31 cellular contexts compared by ENCODE assay signal in the genomic region with DNA sequence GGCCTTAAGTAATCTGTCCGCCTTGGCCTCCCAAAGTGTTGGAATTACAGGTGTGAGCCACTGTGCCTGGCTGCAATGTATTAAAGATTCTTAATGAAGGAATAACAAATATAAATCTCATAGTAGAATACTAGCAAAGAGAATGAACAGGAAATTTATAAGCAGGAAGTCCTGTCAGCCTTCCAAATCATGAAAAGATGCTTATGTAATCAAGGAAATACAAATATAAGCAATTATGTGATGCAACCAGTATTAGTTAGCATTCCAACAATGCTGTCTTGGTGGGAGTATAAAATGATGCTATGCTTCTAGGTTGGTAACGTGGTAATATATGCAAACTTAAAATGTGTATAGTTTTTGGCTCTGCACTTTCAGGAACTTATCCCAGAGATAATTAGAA.
DNase-seq lines count a peak whose midpoint lies in the region; ATAC-seq, FAIRE-seq and TF ChIP-seq lines count a peak whose summit lies in the region.
"Had no signal": no experiment of that assay in that cellular context is flagged by ENCODE, and none has a peak within 500 bp of the region (broad histone marks: within the 10 kb centered on the region; RNA-seq: fewer than 3 reads in every experiment).

No MANE protein-coding gene starts in this region.

- H3K27ac ChIP-seq in spleen (peak overlapping the region in 5 of 8 donors; percentile 28 to 54 (median 49)), transverse colon (no peak overlapping the region), substantia nigra (ENCODE audit: low read depth, low read length, poor library complexity, severe bottlenecking) (no peak overlapping the region)
- H3K27ac ChIP-seq: neural progenitor cell, sigmoid colon, thoracic aorta, uterus had no signal

- ATAC-seq in GM21737 (IDR thresholded peaks at IDR 0.05; ENCODE audit: unreplicated experiment) = no peak

- TF ChIP-seq POLR2A in spleen (IDR thresholded peaks at IDR 0.05) (no peak), transverse colon (IDR thresholded peaks at IDR 0.05) (no peak)

- H3K27me3 ChIP-seq in bronchial epithelial cell (ENCODE audit: control insufficient read depth, insufficient read depth, low read length) = no peaks in the 10 kb centered on the region
- no peaks in the 10 kb centered on the region for H3K27me3 ChIP-seq in spleen (replicated peaks in 1 of 7)
- H3K27me3 ChIP-seq in transverse colon = no peaks in the 10 kb centered on the region
- H3K27me3 ChIP-seq: neural progenitor cell, sigmoid colon, uterus had no signal

- FAIRE-seq in bronchial epithelial cell (lab: Jason Lieb, UNC) = no peak
- FAIRE-seq: colon, RCC 7860 had no signal

- intact Hi-C loops in spleen (cut with DNase I; ENCODE audit: low total_unique reads) (no loop called here), transverse colon (cut with DNase I; ENCODE audit: low total_unique reads) (no loop called here)

- H3K4me1 ChIP-seq in spleen (peaks cover 0 to 10% (median 0%) of the 10 kb centered on the region in 6 donors), transverse colon (no peaks in the 10 kb centered on the region)
- H3K4me1 ChIP-seq: neural progenitor cell, uterus had no signal

- peak; percentile 35 for DNase-seq in NCI-H748 (lab: John Stamatoyannopoulos, UW; ENCODE audit: unreplicated experiment)
- DNase-seq in NCI-H748 treated with DMSO at 0.1 percent for 48 hours (lab: John Stamatoyannopoulos, UW) = no peak
- peak; percentile 58 for DNase-seq in bronchial epithelial cell (ENCODE audit: low read depth)
- DNase-seq in fibroblast of mammary gland (ENCODE audit: low read depth) = peak; percentile 17
- no peak for DNase-seq in spleen
- no peak for DNase-seq in transverse colon
- no peak for DNase-seq in substantia nigra (lab: John Stamatoyannopoulos, UW)
- DNase-seq: 8988T; activated CD4-positive, alpha-beta T cell treated with anti-CD3 and anti-CD28 coated beads, Interleukin-2, amount 50 U/mL, for 48 hours; activated CD4-positive, CD25-positive, alpha-beta regulatory T cell; activated CD8-positive, alpha-beta memory T cell treated with anti-CD3 and anti-CD28 coated beads, Interleukin-2, amount 50 U/mL, for 4 hours; activated naive CD4-positive, alpha-beta T cell treated with anti-CD3 and anti-CD28 coated beads, Interleukin-2, amount 10 ng/mL, durations not matched to agents 7 days and 5 days; amygdala; CD4-positive, alpha-beta memory T cell; effector memory CD4-positive, alpha-beta T cell; EL; H7; kidney glomerular epithelial cell; NCI-H1105 treated with DMSO at 0.1 percent for 48 hours; NCI-H1930; NCI-H526; sigmoid colon; stimulated activated CD4-positive, alpha-beta T cell treated with anti-CD3 and anti-CD28 coated beads, Interleukin-15, amount 100 ng/mL, for 24 hours; stimulated activated naive CD4-positive, alpha-beta T cell; uterus had no signal

- H3K4me3 ChIP-seq in bronchial epithelial cell (ENCODE audit: low read depth, low read length) (no peak overlapping the region), fibroblast of mammary gland (ENCODE audit: control insufficient read depth, low read depth, low read length) (no peak overlapping the region), spleen (no peak overlapping the region), transverse colon (no peak overlapping the region)
- H3K4me3 ChIP-seq: lung, neural progenitor cell, sigmoid colon, thoracic aorta, uterus had no signal

- WGBS in spleen, 5 donors = 66 to 93% (median 78%) methylated on average over 2 of the region's 2 CpGs
- WGBS in transverse colon (ENCODE audit: low coverage in 1 of 2), 2 donors = 78 to 100% methylated on average over 1 to 2 of the region's 2 CpGs

- no peak for TF ChIP-seq EP300 in transverse colon (IDR thresholded peaks at IDR 0.05; ENCODE audit: low read depth)

- peaks cover 0 to 18% (median 8%) of the 10 kb centered on the region in 8 donors for H3K9me3 ChIP-seq in spleen
- H3K9me3 ChIP-seq in transverse colon = peaks cover 0 to 3% of the 10 kb centered on the region in 2 donors
- H3K9me3 ChIP-seq: sigmoid colon, thoracic aorta, uterus had no signal

- in situ Hi-C loops in transverse colon (cut with MboI; ENCODE audit: low pct_ligation_motif_present in 1 of 4, low pct_unique_long_range_greater_than_20kb in 1 of 4, low sequenced_read_pairs in 3 of 4) = no loop called here

- no peak for TF ChIP-seq CTCF in bronchial epithelial cell (IDR thresholded peaks at IDR 0.05; ENCODE audit: insufficient read depth, low read length, severe bottlenecking)
- no peak for TF ChIP-seq CTCF in fibroblast of mammary gland (conservative IDR thresholded peaks at IDR 0.05; ENCODE audit: control insufficient read depth, insufficient read depth, low read depth, low read length)
- no peak for TF ChIP-seq CTCF in spleen (IDR thresholded peaks at IDR 0.05 in 8 of 11, conservative IDR thresholded peaks at IDR 0.05 in 3 of 11)
- no peak for TF ChIP-seq CTCF in transverse colon (IDR thresholded peaks at IDR 0.05)

- H3K36me3 ChIP-seq in bronchial epithelial cell (ENCODE audit: control insufficient read depth, insufficient read depth, low read length) (no peaks in the 10 kb centered on the region), spleen (peaks cover 0 to 60% (median 7%) of the 10 kb centered on the region in 6 donors), transverse colon (peaks cover 0 to 5% (median 0%) of the 10 kb centered on the region in 4 donors)

Comparison
In these comparisons a context has a peak if more than half of its experiments do, and no peak if none do; other contexts are left out.
1. DNase-seq: peak in NCI-H748 (single experiment), bronchial epithelial cell (single experiment) and fibroblast of mammary gland (single experiment); none in NCI-H748 treated with DMSO at 0.1 percent for 48 hours (single experiment), spleen (single experiment), transverse colon (single experiment) and substantia nigra (0 of 49).
2. H3K27ac ChIP-seq: peak in spleen (5 of 8); none in transverse colon (0 of 4) and substantia nigra (single experiment).